ENCODE assay signal across 8 cellular contexts in the genomic region with DNA sequence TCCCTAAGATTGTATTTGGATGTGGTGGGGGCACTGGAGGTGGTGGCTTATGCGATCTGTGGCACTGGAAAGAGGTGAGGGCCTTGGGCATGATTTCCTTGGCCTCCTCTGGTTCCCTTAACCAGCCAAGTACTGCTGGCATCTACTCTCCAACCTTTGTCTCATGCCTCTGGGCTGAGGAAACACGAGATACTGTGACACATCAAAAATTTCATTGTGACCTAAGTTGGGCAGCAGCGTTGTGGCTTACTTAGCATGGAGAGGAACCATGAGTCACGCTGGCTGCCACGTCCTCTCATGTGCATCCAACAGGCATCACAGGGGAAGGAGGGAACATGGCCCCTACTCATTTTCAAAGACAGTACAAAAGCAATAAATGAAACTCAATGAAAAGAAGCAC. TPM values are rescaled to one million over a fixed set of nuclear protein-coding genes. Genes with fewer than 3 reads are reported as not detected.
DNase-seq lines count a peak whose midpoint lies in the region; ATAC-seq, FAIRE-seq and TF ChIP-seq lines count a peak whose summit lies in the region.

No MANE protein-coding gene starts in this region.

- H2BK5ac ChIP-seq in trophoblast cell (ENCODE audit: low read depth, low read length, poor library complexity), result no peak overlapping the region

- FAIRE-seq in GM12891 (lab: Jason Lieb, UNC), result peak; percentile 55

- H3K79me1 ChIP-seq in trophoblast cell (ENCODE audit: low read length), result no peaks in the 10 kb centered on the region

- H3K4me2 ChIP-seq in trophoblast cell (ENCODE audit: low read length), result no peak overlapping the region

- no peak overlapping the region for H3K9ac ChIP-seq in trophoblast cell (ENCODE audit: low read length)

- WGBS in trophoblast cell (ENCODE audit: extremely low coverage, insufficient coverage, insufficient read length), result no CpG with 5 or more reads among the region's 5 CpGs

- H3K18ac ChIP-seq in trophoblast cell (ENCODE audit: low read length), result no peak overlapping the region

- no peak overlapping the region for H2AK5ac ChIP-seq in trophoblast cell (ENCODE audit: low read length)

- no peak overlapping the region for H3K27ac ChIP-seq in trophoblast cell (ENCODE audit: low read depth, low read length)

- TF ChIP-seq POLR2A in GM12891 (IDR thresholded peaks at IDR 0.05; ENCODE audit: low read depth, low read length), result no peak

- peaks cover 11% of the 10 kb centered on the region for H3K9me3 ChIP-seq in trophoblast cell (ENCODE audit: insufficient read depth, low read depth, low read length)

- no peak overlapping the region for H4K8ac ChIP-seq in trophoblast cell (ENCODE audit: low read depth, low read length)

- H3K4me1 ChIP-seq in trophoblast cell (ENCODE audit: control insufficient read depth in 1 of 2, insufficient read depth in 2 of 2, low read length in 2 of 2), result no peaks in the 10 kb centered on the region

- no peaks in the 10 kb centered on the region for H3K79me2 ChIP-seq in trophoblast cell (ENCODE audit: control insufficient read depth, insufficient read depth, low read length, poor library complexity)

- H3K4me3 ChIP-seq in trophoblast cell (ENCODE audit: low read depth, low read length), result no peak overlapping the region

- no peak overlapping the region for H4K12ac ChIP-seq in trophoblast cell (ENCODE audit: low read depth, low read length)

- H3K27me3 ChIP-seq in trophoblast cell (ENCODE audit: insufficient read depth, low read length), result no peaks in the 10 kb centered on the region

- ATAC-seq in HG02678 (IDR thresholded peaks at IDR 0.05; ENCODE audit: unreplicated experiment) (no peak), HG02571 (IDR thresholded peaks at IDR 0.05; ENCODE audit: unreplicated experiment) (no peak), GM18909 (IDR thresholded peaks at IDR 0.05; ENCODE audit: poor library complexity, unreplicated experiment) (no peak)

- no peak overlapping the region for H3K14ac ChIP-seq in trophoblast cell (ENCODE audit: low read length)

- H2BK120ac ChIP-seq in trophoblast cell (ENCODE audit: insufficient read depth, low read length, poor library complexity), result no peak overlapping the region

- no peaks in the 10 kb centered on the region for H3K36me3 ChIP-seq in trophoblast cell (ENCODE audit: control insufficient read depth in 1 of 2, insufficient read depth in 2 of 2, low read length in 2 of 2)

- DNase-seq in GM12891 (ENCODE audit: insufficient read length, low spot score) (no peak), M059J (ENCODE audit: low read depth) (peak; percentile 100), astrocyte of the hippocampus (ENCODE audit: low read depth, low spot score) (peak; percentile 97), trophoblast cell (peak; percentile 88 to 92), NCI-H1105 (lab: John Stamatoyannopoulos, UW) (no peak)

- H3K4ac ChIP-seq in trophoblast cell (ENCODE audit: low read depth, low read length), result no peak overlapping the region

- H2AFZ ChIP-seq in trophoblast cell (ENCODE audit: insufficient read depth, low read length, poor library complexity), result no peak overlapping the region

- no peak overlapping the region for H3K23ac ChIP-seq in trophoblast cell (ENCODE audit: low read length)

- no peak overlapping the region for H2BK12ac ChIP-seq in trophoblast cell (ENCODE audit: low read length)

- no peak overlapping the region for H4K91ac ChIP-seq in trophoblast cell (ENCODE audit: low read depth, low read length)

TF ChIP-seq in GM12891, 5 proteins besides CTCF, POLR2A, EP300 and RAD21:
- no peak for TF ChIP-seq TAF1 (IDR thresholded peaks at IDR 0.05; ENCODE audit: low read depth, low read length)
- TF ChIP-seq POU2F2 (IDR thresholded peaks at IDR 0.05; ENCODE audit: low read depth, low read length), result no peak
- TF ChIP-seq PAX5 (IDR thresholded peaks at IDR 0.05; ENCODE audit: insufficient read depth, low read length, severe bottlenecking), result no peak
- no peak for TF ChIP-seq POLR2AphosphoS5 (IDR thresholded peaks at IDR 0.05; ENCODE audit: low read depth, low read length)
- TF ChIP-seq SPI1 (IDR thresholded peaks at IDR 0.05; ENCODE audit: low read depth, low read length), result no peak

RNA-seq across cellular contexts. Expression of a gene that starts 29.7 kb away (rescaled TPM):
- 122 TPM for polyA plus RNA-seq in GM12891 (2012; ENCODE audit: low read depth, missing spikeins)
- 17.4 and 24.8 TPM in 2 replicates for total RNA-seq in M059J (2014; rRNA removed; shearing (Covaris generic))
- 22.7 and 23.9 TPM in 2 replicates for polyA plus RNA-seq in trophoblast cell (2013)

Comparison
In these comparisons a context has a peak if more than half of its experiments do, and no peak if none do; other contexts are left out.
1. DNase-seq: peak in M059J (single experiment), astrocyte of the hippocampus (single experiment) and trophoblast cell (2 of 2); none in GM12891 (single experiment) and NCI-H1105 (single experiment).